28 cellular contexts compared by ENCODE assay signal in genomic region chr13:75255653-75256052, GRCh38.
DNase-seq lines count a peak whose midpoint lies in the region; ATAC-seq, FAIRE-seq and TF ChIP-seq lines count a peak whose summit lies in the region.
"Had no signal": no experiment of that assay in that cellular context is flagged by ENCODE, and none has a peak within 500 bp of the region (broad histone marks: within the 10 kb centered on the region; RNA-seq: fewer than 3 reads in every experiment).

No MANE protein-coding gene starts in this region.

- H3K4me1 Mint-ChIP-seq in astrocyte (ENCODE audit: low read depth, unreplicated experiment): peaks cover 6% of the 10 kb centered on the region
- H3K4me1 Mint-ChIP-seq: CD14-positive monocyte; CD8-positive, alpha-beta memory T cell had no signal

- DNase-seq in activated CD4-positive, CD25-positive, alpha-beta regulatory T cell treated with anti-CD3 and anti-CD28 coated beads, Interleukin-2, amount 50 U/mL, for 72 hours: no peak
- DNase-seq in astrocyte (ENCODE audit: low read depth) (peak; percentile 9), epithelial cell of esophagus (ENCODE audit: low read depth) (peak; percentile 21), renal cortical epithelial cell (ENCODE audit: low read depth) (peak; percentile 72), nucleus accumbens (lab: John Stamatoyannopoulos, UW) (no peak), DMS 273 treated with DMSO at 0.1 percent for 48 hours (lab: John Stamatoyannopoulos, UW) (no peak), NCI-H2196 treated with DMSO at 0.1 percent for 48 hours (lab: John Stamatoyannopoulos, UW; ENCODE audit: unreplicated experiment) (no peak)
- DNase-seq: 8988T; ACHN; AML-193; BE2C; Calu3; CD4-positive, alpha-beta T cell; CD8-positive, alpha-beta memory T cell; COR-L47; DMS153; EL; GDM1; GM23248; H7; HCEC 1CT had no signal

- no peak for FAIRE-seq in astrocyte (lab: Jason Lieb, UNC)
- FAIRE-seq: A549, GM12878, GM19239, H1 had no signal

- peaks cover 2% of the 10 kb centered on the region for H3K4me1 ChIP-seq in astrocyte (ENCODE audit: insufficient read depth, low read length)
- H3K4me1 ChIP-seq: BE2C; BLaER1 treated with 17β-estradiol and CSF1 and Interleukin-3, amounts not matched to agents 10 nM and 100 nM had no signal

- H3K27me3 Mint-ChIP-seq in astrocyte (ENCODE audit: low read depth, unreplicated experiment): no peaks in the 10 kb centered on the region

- TF ChIP-seq CTCF in astrocyte (IDR thresholded peaks at IDR 0.05; ENCODE audit: insufficient read depth, low read depth, low read length) (no peak), epithelial cell of esophagus (IDR thresholded peaks at IDR 0.05; ENCODE audit: insufficient read depth, low read depth, low read length, missing control alignments) (no peak)

- no peak overlapping the region for H3K4me3 ChIP-seq in astrocyte (ENCODE audit: insufficient read depth, low read depth, low read length)
- no peak overlapping the region for H3K4me3 ChIP-seq in epithelial cell of esophagus (ENCODE audit: low read length)
- H3K4me3 ChIP-seq: A549; BLaER1 treated with 17β-estradiol and CSF1 and Interleukin-3, amounts not matched to agents 10 nM and 100 nM; GM12878; GM23248 had no signal

- H3K4me3 Mint-ChIP-seq in astrocyte (ENCODE audit: unreplicated experiment): no peak overlapping the region
- H3K4me3 Mint-ChIP-seq: CD14-positive monocyte; CD4-positive, alpha-beta T cell had no signal

- H3K27ac ChIP-seq in astrocyte (ENCODE audit: low read depth, low read length): no peak overlapping the region
- H3K27ac ChIP-seq: A549; BLaER1 treated with 17β-estradiol and CSF1 and Interleukin-3, amounts not matched to agents 10 nM and 100 nM; GM23248 had no signal

- H4K20me1 ChIP-seq in astrocyte (ENCODE audit: insufficient read depth, low read length): no peaks in the 10 kb centered on the region
- H4K20me1 ChIP-seq: BLaER1 treated with 17β-estradiol and CSF1 and Interleukin-3, amounts not matched to agents 10 nM and 100 nM had no signal

- H3K27me3 ChIP-seq in astrocyte (ENCODE audit: insufficient read depth, low read length): no peaks in the 10 kb centered on the region
- H3K27me3 ChIP-seq: BE2C; BLaER1 treated with 17β-estradiol and CSF1 and Interleukin-3, amounts not matched to agents 10 nM and 100 nM had no signal

- no peak overlapping the region for H3K9ac ChIP-seq in astrocyte (ENCODE audit: low read length)
- H3K9ac ChIP-seq: BLaER1 treated with 17β-estradiol and CSF1 and Interleukin-3, amounts not matched to agents 10 nM and 100 nM; GM23248 had no signal

- peak; percentile 63 to 79 for ATAC-seq in activated CD4-positive, CD25-positive, alpha-beta regulatory T cell treated with anti-CD3 and anti-CD28 coated beads, Interleukin-2, amount 50 U/mL, for 24 hours
- ATAC-seq: A549, GM12878 had no signal

- no peaks in the 10 kb centered on the region for H3K9me3 Mint-ChIP-seq in astrocyte (ENCODE audit: unreplicated experiment)
- H3K9me3 Mint-ChIP-seq: CD14-positive monocyte; CD4-positive, alpha-beta T cell; CD8-positive, alpha-beta memory T cell had no signal

- H3K36me3 Mint-ChIP-seq in astrocyte (ENCODE audit: low read depth, unreplicated experiment): no peaks in the 10 kb centered on the region
- H3K36me3 Mint-ChIP-seq: CD14-positive monocyte; CD8-positive, alpha-beta memory T cell had no signal

- no peak overlapping the region for H3K4me2 ChIP-seq in astrocyte (ENCODE audit: low read length)
- H3K4me2 ChIP-seq: A549; BLaER1 treated with 17β-estradiol and CSF1 and Interleukin-3, amounts not matched to agents 10 nM and 100 nM had no signal

- H2AFZ ChIP-seq in astrocyte (ENCODE audit: low read depth, low read length): no peak overlapping the region
- H2AFZ ChIP-seq: GM23248 had no signal

- H3K79me2 ChIP-seq in astrocyte (ENCODE audit: insufficient read depth, low read length): no peaks in the 10 kb centered on the region

- no peaks in the 10 kb centered on the region for H3K36me3 ChIP-seq in astrocyte (ENCODE audit: insufficient read depth, low read length)
- H3K36me3 ChIP-seq: BE2C; BLaER1 treated with 17β-estradiol and CSF1 and Interleukin-3, amounts not matched to agents 10 nM and 100 nM had no signal

- H3K27ac Mint-ChIP-seq in astrocyte (ENCODE audit: unreplicated experiment): no peak overlapping the region
- H3K27ac Mint-ChIP-seq: CD14-positive monocyte; CD4-positive, alpha-beta T cell; CD8-positive, alpha-beta memory T cell had no signal

- H3K9me3 ChIP-seq in astrocyte (ENCODE audit: insufficient read depth, low read depth, low read length): no peaks in the 10 kb centered on the region
- H3K9me3 ChIP-seq: A549; BE2C; BLaER1 treated with 17β-estradiol and CSF1 and Interleukin-3, amounts not matched to agents 10 nM and 100 nM had no signal

Comparison
In these comparisons a context has a peak if more than half of its experiments do, and no peak if none do; other contexts are left out.
1. DNase-seq: peak in astrocyte (single experiment), epithelial cell of esophagus (single experiment) and renal cortical epithelial cell (single experiment); none in activated CD4-positive, CD25-positive, alpha-beta regulatory T cell treated with anti-CD3 and anti-CD28 coated beads, Interleukin-2, amount 50 U/mL, for 72 hours (single experiment), nucleus accumbens (0 of 56), DMS 273 treated with DMSO at 0.1 percent for 48 hours (single experiment) and NCI-H2196 treated with DMSO at 0.1 percent for 48 hours (single experiment).